Comparison of ENCODE assay signal across 31 cellular contexts in the genomic region with DNA sequence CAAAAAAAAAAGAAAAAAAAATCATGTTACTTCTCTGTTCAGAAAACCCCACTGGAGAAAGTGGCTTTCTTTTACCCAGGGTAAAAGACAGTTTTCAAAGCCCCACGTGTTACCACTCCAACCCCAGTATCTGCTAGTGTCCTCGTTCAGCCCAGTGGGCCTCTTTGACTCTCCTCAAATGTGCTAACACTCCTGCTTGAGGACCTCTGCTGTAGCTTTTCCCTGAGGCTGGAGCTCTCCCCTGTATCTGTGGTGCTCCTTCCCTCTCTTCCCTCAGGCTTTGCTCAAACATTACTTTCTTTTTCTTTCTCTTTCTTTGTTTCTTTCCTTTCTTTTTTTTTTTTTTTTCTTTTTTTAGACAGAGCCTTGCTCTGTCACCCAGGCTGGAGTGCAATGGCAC.
"Had no signal": no experiment of that assay in that cellular context is flagged by ENCODE, and none has a peak within 500 bp of the region (broad histone marks: within the 10 kb centered on the region; RNA-seq: fewer than 3 reads in every experiment).

No MANE protein-coding gene starts in this region.

- H3K9me3 Mint-ChIP-seq: activated B cell treated with CpG ODN at 0.5 μM for 24 hours; activated CD8-positive, alpha-beta T cell treated with anti-CD3 and anti-CD28 coated beads for 36 hours; activated naive CD4-positive, alpha-beta T cell treated with anti-CD3 and anti-CD28 coated beads, Interleukin-2, amount 10 ng/mL, durations not matched to agents 7 days and 5 days; activated naive CD4-positive, alpha-beta T cell treated with anti-CD3 and anti-CD28 coated beads, Interleukin-2, amount 50 U/mL, for 72 hours; activated naive CD8-positive, alpha-beta T cell treated with anti-CD3 and anti-CD28 coated beads, Interleukin-2, amount 10 ng/mL, durations not matched to agents 7 days and 5 days; activated T-cell treated with anti-CD3 and anti-CD28 coated beads, Interleukin-2, amount 50 U/mL, for 4 hours; activated T-helper 17 cell treated with anti-CD3 and anti-CD28 coated beads, Interleukin-2, amount 50 U/mL, for 72 hours; brain; T-helper 2 cell treated with Interferon-gamma antibody and Interleukin-4, amounts not matched to agents 5 μg/mL and 100 μg/mL, for 36 hours had no signal

- H3K27ac Mint-ChIP-seq: activated B cell treated with CpG ODN at 0.5 μM for 24 hours; activated CD8-positive, alpha-beta T cell treated with anti-CD3 and anti-CD28 coated beads for 36 hours; activated naive CD4-positive, alpha-beta T cell treated with anti-CD3 and anti-CD28 coated beads, Interleukin-2, amount 10 ng/mL, durations not matched to agents 7 days and 5 days; activated naive CD8-positive, alpha-beta T cell treated with anti-CD3 and anti-CD28 coated beads, Interleukin-2, amount 10 ng/mL, durations not matched to agents 7 days and 5 days; activated T-helper 17 cell treated with anti-CD3 and anti-CD28 coated beads, Interleukin-2, amount 50 U/mL, for 72 hours; brain; T-helper 17 cell; T-helper 2 cell treated with Interferon-gamma antibody and Interleukin-4, amounts not matched to agents 5 μg/mL and 100 μg/mL, for 36 hours had no signal

- DNase-seq: activated B cell treated with CpG ODN at 0.5 μM for 24 hours; activated CD4-positive, alpha-beta T cell treated with anti-CD3 and anti-CD28 coated beads for 48 hours; activated CD4-positive, alpha-beta T cell treated with anti-CD3 and anti-CD28 coated beads, Interleukin-2, amount 50 U/mL, for 1 hour; activated CD4-positive, alpha-beta T cell treated with anti-CD3 and anti-CD28 coated beads, Interleukin-2, amount 50 U/mL, for 48 hours; activated CD8-positive, alpha-beta memory T cell treated with anti-CD3 and anti-CD28 coated beads for 24 hours; activated CD8-positive, alpha-beta T cell treated with anti-CD3 and anti-CD28 coated beads for 36 hours; activated effector memory CD4-positive, alpha-beta T cell treated with Interleukin-2 at 50 U/mL for 16 hours; activated gamma-delta T cell treated with Interleukin-2 at 50 U/mL for 16 hours; activated naive CD4-positive, alpha-beta T cell treated with anti-CD3 and anti-CD28 coated beads, Interleukin-2, amount 10 ng/mL, durations not matched to agents 7 days and 5 days; activated naive CD8-positive, alpha-beta T cell treated with anti-CD3 and anti-CD28 coated beads, Interleukin-2, amount 10 ng/mL, durations not matched to agents 7 days and 5 days; activated T-cell treated with anti-CD3 and anti-CD28 coated beads, Interleukin-2, amount 50 U/mL, for 4 hours; central memory CD4-positive, alpha-beta T cell; cerebellar nuclear complex; colonic mucosa; effector CD8-positive, alpha-beta T cell; foreskin fibroblast; gastrocnemius medialis; glutamatergic neuron; heart left ventricle; T-helper 17 cell; T1000; WERI-Rb-1 had no signal

- H3K27me3 ChIP-seq: ascending aorta, breast epithelium, cardiac muscle cell, colonic mucosa, gastrocnemius medialis, heart left ventricle had no signal

- H3K9me3 ChIP-seq: ascending aorta, breast epithelium, colonic mucosa, gastrocnemius medialis, heart left ventricle had no signal

- ATAC-seq: activated CD4-positive, CD25-positive, alpha-beta regulatory T cell treated with anti-CD3 and anti-CD28 coated beads, Interleukin-2, amount 50 U/mL, for 24 hours; activated CD8-positive, alpha-beta T cell treated with anti-CD3 and anti-CD28 coated beads for 36 hours; activated naive CD4-positive, alpha-beta T cell treated with anti-CD3 and anti-CD28 coated beads, Interleukin-2, amount 50 U/mL, for 72 hours; activated T-cell treated with anti-CD3 and anti-CD28 coated beads, Interleukin-2, amount 50 U/mL, for 4 hours; activated T-helper 17 cell treated with anti-CD3 and anti-CD28 coated beads, Interleukin-2, amount 50 U/mL, for 72 hours; esophagus mucosa; gastrocnemius medialis; heart left ventricle; T-helper 17 cell had no signal

- H3K27me3 Mint-ChIP-seq: activated B cell treated with CpG ODN at 0.5 μM for 24 hours; activated CD8-positive, alpha-beta T cell treated with anti-CD3 and anti-CD28 coated beads for 36 hours; activated naive CD4-positive, alpha-beta T cell treated with anti-CD3 and anti-CD28 coated beads, Interleukin-2, amount 10 ng/mL, durations not matched to agents 7 days and 5 days; activated naive CD8-positive, alpha-beta T cell treated with anti-CD3 and anti-CD28 coated beads, Interleukin-2, amount 10 ng/mL, durations not matched to agents 7 days and 5 days; activated T-helper 17 cell treated with anti-CD3 and anti-CD28 coated beads, Interleukin-2, amount 50 U/mL, for 72 hours; brain; T-helper 17 cell had no signal

- H3K4me1 ChIP-seq: ascending aorta, breast epithelium, colonic mucosa, gastrocnemius medialis, heart left ventricle had no signal

- H3K27ac ChIP-seq: ascending aorta, breast epithelium, cardiac muscle cell, colonic mucosa, gastrocnemius medialis, heart left ventricle, WERI-Rb-1 had no signal

- H3K4me3 Mint-ChIP-seq: activated B cell treated with CpG ODN at 0.5 μM for 24 hours; activated CD8-positive, alpha-beta T cell treated with anti-CD3 and anti-CD28 coated beads for 36 hours; activated naive CD4-positive, alpha-beta T cell treated with anti-CD3 and anti-CD28 coated beads, Interleukin-2, amount 10 ng/mL, durations not matched to agents 7 days and 5 days; activated naive CD8-positive, alpha-beta T cell treated with anti-CD3 and anti-CD28 coated beads, Interleukin-2, amount 10 ng/mL, durations not matched to agents 7 days and 5 days; activated T-cell treated with anti-CD3 and anti-CD28 coated beads, Interleukin-2, amount 50 U/mL, for 4 hours; activated T-helper 17 cell treated with anti-CD3 and anti-CD28 coated beads, Interleukin-2, amount 50 U/mL, for 72 hours; brain; T-helper 17 cell; T-helper 2 cell treated with Interferon-gamma antibody and Interleukin-4, amounts not matched to agents 5 μg/mL and 100 μg/mL, for 36 hours had no signal

- H3K4me1 Mint-ChIP-seq: activated B cell treated with CpG ODN at 0.5 μM for 24 hours; activated naive CD4-positive, alpha-beta T cell treated with anti-CD3 and anti-CD28 coated beads, Interleukin-2, amount 10 ng/mL, durations not matched to agents 7 days and 5 days; activated naive CD8-positive, alpha-beta T cell treated with anti-CD3 and anti-CD28 coated beads, Interleukin-2, amount 10 ng/mL, durations not matched to agents 7 days and 5 days; brain had no signal

- H3K4me3 ChIP-seq: ascending aorta, breast epithelium, cardiac muscle cell, colonic mucosa, gastrocnemius medialis, heart left ventricle had no signal
